Comparison of ENCODE assay signal across 8 cellular contexts in the genomic region with DNA sequence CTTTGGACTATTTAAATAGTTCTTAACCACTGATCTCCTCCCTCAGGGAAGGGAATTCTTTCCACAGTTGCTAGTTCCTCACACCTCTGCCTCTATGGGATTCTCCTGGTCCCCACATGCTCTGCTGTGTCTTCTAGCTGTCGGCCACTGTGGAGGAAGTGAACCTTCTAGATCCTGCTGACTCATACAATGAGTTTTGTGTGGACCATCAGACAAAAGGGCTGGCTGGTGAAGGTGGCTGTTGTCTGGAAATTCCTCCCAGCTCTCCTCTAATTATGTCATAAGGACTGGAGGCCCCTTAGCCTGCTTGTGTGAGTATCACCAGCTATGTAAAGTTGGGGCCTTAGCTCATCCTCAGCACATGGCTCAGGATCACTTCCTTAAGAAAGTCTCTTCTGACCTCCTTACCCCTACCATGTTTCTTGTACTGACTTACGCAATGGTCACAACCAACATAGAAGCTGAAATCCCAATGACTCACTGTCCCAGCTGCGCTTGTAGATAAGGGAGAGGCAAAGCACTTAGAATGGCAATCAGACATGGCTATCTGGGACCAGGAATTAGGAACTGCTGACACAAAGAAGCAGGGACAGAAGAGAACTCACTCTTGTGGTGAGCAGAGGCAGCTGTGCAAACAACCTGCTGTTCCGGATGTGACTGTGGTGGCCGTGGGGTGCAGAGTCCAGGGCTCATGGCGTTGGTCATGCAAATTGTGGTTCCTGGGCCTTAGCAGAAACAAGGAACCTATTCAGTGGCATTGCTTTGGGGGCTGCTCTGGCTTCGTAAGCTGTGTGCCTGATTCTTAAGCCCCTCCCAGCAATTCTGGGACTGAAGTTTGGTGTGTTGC. TPM values are rescaled to one million over a fixed set of nuclear protein-coding genes. Genes with fewer than 3 reads are reported as not detected.
DNase-seq lines count a peak whose midpoint lies in the region; ATAC-seq and FAIRE-seq lines count a peak whose summit lies in the region.

No MANE protein-coding gene starts in this region.

- H3K27me3 Mint-ChIP-seq in activated naive CD8-positive, alpha-beta T cell treated with anti-CD3 and anti-CD28 coated beads, Interleukin-2, amount 50 U/mL, for 24 hours = no peaks in the 10 kb centered on the region

- WGBS in small intestine, 3 donors = 13 to 46% (median 27%) methylated on average over 7 of the region's 7 CpGs

- no peaks in the 10 kb centered on the region for H3K27me3 ChIP-seq in small intestine (ENCODE audit: control insufficient read depth in 2 of 2, insufficient read depth in 2 of 2, low read length in 2 of 2)

- no peak overlapping the region for H3K27ac Mint-ChIP-seq in activated naive CD4-positive, alpha-beta T cell treated with anti-CD3 and anti-CD28 coated beads, Interleukin-2, amount 50 U/mL, for 72 hours
- peak overlapping the region; percentile 68 for H3K27ac Mint-ChIP-seq in activated naive CD8-positive, alpha-beta T cell treated with anti-CD3 and anti-CD28 coated beads, Interleukin-2, amount 50 U/mL, for 24 hours

- H3K4me1 ChIP-seq in small intestine (ENCODE audit: control insufficient read depth in 2 of 2, insufficient read depth in 1 of 2, low read depth in 1 of 2, low read length in 1 of 2) = peaks cover 1 to 7% of the 10 kb centered on the region in 2 donors

- H3K4me3 ChIP-seq in small intestine (ENCODE audit: low read depth in 1 of 2, low read length in 2 of 2) = peak overlapping the region in 1 of 2 donors; percentile 33

- FAIRE-seq in small intestine (lab: Jason Lieb, UNC) = peak; percentile 65

- no peaks in the 10 kb centered on the region for H3K9me3 ChIP-seq in small intestine (ENCODE audit: control insufficient read depth, low read depth)

- peak; percentile 46 to 47 for ATAC-seq in activated naive CD4-positive, alpha-beta T cell treated with anti-CD3 and anti-CD28 coated beads, Interleukin-2, amount 50 U/mL, for 72 hours
- ATAC-seq in HG02885 (IDR thresholded peaks at IDR 0.05; ENCODE audit: poor library complexity, unreplicated experiment) = peak; percentile 82
- ATAC-seq in activated naive CD8-positive, alpha-beta T cell treated with anti-CD3 and anti-CD28 coated beads, Interleukin-2, amount 50 U/mL, for 24 hours = peak; percentile 30

- no peak for DNase-seq in activated naive CD4-positive, alpha-beta T cell treated with anti-CD3 and anti-CD28 coated beads, Interleukin-2, amount 50 U/mL, for 72 hours (ENCODE audit: low spot score in 2 of 2)
- DNase-seq in activated naive CD4-positive, alpha-beta T cell treated with Interleukin-2 at 50 U/mL for 16 hours = no peak
- peak; percentile 90 for DNase-seq in NCI-H187 treated with DMSO at 0.1 percent for 48 hours (lab: John Stamatoyannopoulos, UW)
- DNase-seq in activated naive CD8-positive, alpha-beta T cell treated with anti-CD3 and anti-CD28 coated beads, Interleukin-2, amount 50 U/mL, for 24 hours = peak; percentile 14
- peak; percentile 22 for DNase-seq in hepatic stellate cell (ENCODE audit: low spot score)
- DNase-seq in small intestine = peak; percentile 99
- DNase-seq in T-helper 1 cell = no peak

- H3K36me3 ChIP-seq in small intestine (ENCODE audit: control insufficient read depth in 2 of 2, insufficient read depth in 2 of 2, low read length in 2 of 2) = no peaks in the 10 kb centered on the region

- H3K36me3 Mint-ChIP-seq in activated naive CD4-positive, alpha-beta T cell treated with anti-CD3 and anti-CD28 coated beads, Interleukin-2, amount 50 U/mL, for 72 hours = no peaks in the 10 kb centered on the region
- no peaks in the 10 kb centered on the region for H3K36me3 Mint-ChIP-seq in activated naive CD8-positive, alpha-beta T cell treated with anti-CD3 and anti-CD28 coated beads, Interleukin-2, amount 50 U/mL, for 24 hours (ENCODE audit: low read depth)

- peaks cover 34% of the 10 kb centered on the region for H3K4me1 Mint-ChIP-seq in activated naive CD8-positive, alpha-beta T cell treated with anti-CD3 and anti-CD28 coated beads, Interleukin-2, amount 50 U/mL, for 24 hours

- H3K9me3 Mint-ChIP-seq in activated naive CD4-positive, alpha-beta T cell treated with anti-CD3 and anti-CD28 coated beads, Interleukin-2, amount 50 U/mL, for 72 hours = peaks cover 5 to 7% of the 10 kb centered on the region in 2 donors
- no peaks in the 10 kb centered on the region for H3K9me3 Mint-ChIP-seq in activated naive CD8-positive, alpha-beta T cell treated with anti-CD3 and anti-CD28 coated beads, Interleukin-2, amount 50 U/mL, for 24 hours

- no peak overlapping the region for H3K4me3 Mint-ChIP-seq in activated naive CD8-positive, alpha-beta T cell treated with anti-CD3 and anti-CD28 coated beads, Interleukin-2, amount 50 U/mL, for 24 hours

- H3K27ac ChIP-seq in small intestine (ENCODE audit: low read depth in 1 of 2, low read length in 1 of 2) = peak overlapping the region; percentile 94 to 95

RNA-seq across cellular contexts. Expression of a gene that starts 2.5 kb away (rescaled TPM):
- not detected for total RNA-seq in activated naive CD4-positive, alpha-beta T cell treated with anti-CD3 and anti-CD28 coated beads, Interleukin-2, amount 50 U/mL, for 72 hours
- polyA plus RNA-seq in small intestine = 1 to 10 TPM; 3.5 to 8.7 (median 5.9) TPM

Comparison
In these comparisons a context has a peak if more than half of its experiments do, and no peak if none do; other contexts are left out.
1. ATAC-seq: peak in every context shown above with its lines; median percentile 82 in HG02885; 46 in activated naive CD4-positive, alpha-beta T cell treated with anti-CD3 and anti-CD28 coated beads, Interleukin-2, amount 50 U/mL, for 72 hours; 30 in activated naive CD8-positive, alpha-beta T cell treated with anti-CD3 and anti-CD28 coated beads, Interleukin-2, amount 50 U/mL, for 24 hours.
2. DNase-seq: peak in NCI-H187 treated with DMSO at 0.1 percent for 48 hours (single experiment), activated naive CD8-positive, alpha-beta T cell treated with anti-CD3 and anti-CD28 coated beads, Interleukin-2, amount 50 U/mL, for 24 hours (single experiment), hepatic stellate cell (single experiment) and small intestine (single experiment); none in activated naive CD4-positive, alpha-beta T cell treated with anti-CD3 and anti-CD28 coated beads, Interleukin-2, amount 50 U/mL, for 72 hours (0 of 2), activated naive CD4-positive, alpha-beta T cell treated with Interleukin-2 at 50 U/mL for 16 hours (single experiment) and T-helper 1 cell (0 of 5).